ENCODE assay signal across 31 cellular contexts in genomic region chr1:170791941-170792340, GRCh38.
DNase-seq lines count a peak whose midpoint lies in the region; ATAC-seq and TF ChIP-seq lines count a peak whose summit lies in the region.
"Had no signal": no experiment of that assay in that cellular context is flagged by ENCODE, and none has a peak within 500 bp of the region (broad histone marks: within the 10 kb centered on the region; RNA-seq: fewer than 3 reads in every experiment).

No MANE protein-coding gene starts in this region.

- no peak for ATAC-seq in GM18868 (IDR thresholded peaks at IDR 0.05; ENCODE audit: unreplicated experiment)
- ATAC-seq: activated T-cell treated with anti-CD3 and anti-CD28 coated beads, Interleukin-2, amount 50 U/mL, for 4 hours; CD8-positive, alpha-beta T cell; HCT116; heart left ventricle; HepG2; left ventricle myocardium superior; right lobe of liver had no signal

- no peaks in the 10 kb centered on the region for H3K4me1 ChIP-seq in Peyer's patch
- H3K4me1 ChIP-seq: right lobe of liver, SJSA1 had no signal

- DNase-seq in BJ (ENCODE audit: low read depth): peak; percentile 33
- DNase-seq in NCI-H82 treated with DMSO at 0.1 percent for 48 hours (lab: John Stamatoyannopoulos, UW; ENCODE audit: unreplicated experiment): peak; percentile 33
- peak; percentile 87 for DNase-seq in fibroblast of peridontal ligament (ENCODE audit: extremely low read depth)
- DNase-seq in stromal cell of bone marrow (ENCODE audit: low read depth): peak; percentile 54
- DNase-seq in Peyer's patch: no peak
- no peak for DNase-seq in Kasumi-1 (lab: John Stamatoyannopoulos, UW)
- no peak for DNase-seq in stimulated activated CD4-positive, alpha-beta T cell treated with anti-CD3 and anti-CD28 coated beads, Interleukin-2, amount 100 ng/mL, for 48 hours
- DNase-seq: activated gamma-delta T cell treated with Interleukin-2 at 50 U/mL for 16 hours; activated T-cell treated with anti-CD3 and anti-CD28 coated beads, Interleukin-2, amount 50 U/mL, for 4 hours; caudate nucleus; CD8-positive, alpha-beta T cell; effector memory CD4-positive, alpha-beta T cell; foreskin melanocyte; heart left ventricle; Karpas-422; kidney; left ventricle myocardium superior; mesendoderm; MV-4-11; NCI-H146; NCI-H345; NCI-H774; right lobe of liver; RPMI8226; stimulated activated CD4-positive, alpha-beta T cell treated with anti-CD3 and anti-CD28 coated beads, Interleukin-4, amount 100 ng/mL, for 24 hours had no signal

- H3K4me3 ChIP-seq in BJ (ENCODE audit: low read depth, low read length): no peak overlapping the region
- H3K4me3 ChIP-seq in Peyer's patch: no peak overlapping the region
- H3K4me3 ChIP-seq: coronary artery, heart left ventricle, right lobe of liver, SJSA1 had no signal

- no peak overlapping the region for H3K27ac ChIP-seq in Peyer's patch
- H3K27ac ChIP-seq: coronary artery, epithelial cell of prostate, heart left ventricle, right lobe of liver, SJSA1 had no signal

- TF ChIP-seq CTCF in BJ (IDR thresholded peaks at IDR 0.05; ENCODE audit: insufficient read depth, low read depth, low read length) (no peak), Peyer's patch (IDR thresholded peaks at IDR 0.05) (no peak)

- no peaks in the 10 kb centered on the region for H3K9me3 ChIP-seq in Peyer's patch
- H3K9me3 ChIP-seq: heart left ventricle, right lobe of liver, SJSA1 had no signal

- POLR2A ChIA-PET in BJ (lab: Charles Lee): no interaction called here

- CTCF ChIA-PET in BJ (lab: Yijun Ruan, JAX): no interaction called here

- H3K36me3 ChIP-seq in BJ (ENCODE audit: control insufficient read depth, insufficient read depth, low read length) (no peaks in the 10 kb centered on the region), Peyer's patch (no peaks in the 10 kb centered on the region)
- H3K36me3 ChIP-seq: heart left ventricle, right lobe of liver, SJSA1 had no signal

- H3K27me3 ChIP-seq in BJ (ENCODE audit: control insufficient read depth, insufficient read depth, low read length) (no peaks in the 10 kb centered on the region), Peyer's patch (no peaks in the 10 kb centered on the region)
- H3K27me3 ChIP-seq: heart left ventricle, right lobe of liver, SJSA1 had no signal

- no peak for TF ChIP-seq POLR2A in Peyer's patch (IDR thresholded peaks at IDR 0.05)

Comparison
In these comparisons a context has a peak if more than half of its experiments do, and no peak if none do; other contexts are left out.
1. DNase-seq: peak in BJ (single experiment), NCI-H82 treated with DMSO at 0.1 percent for 48 hours (single experiment), fibroblast of peridontal ligament (single experiment) and stromal cell of bone marrow (single experiment); none in Peyer's patch (0 of 3), Kasumi-1 (0 of 2) and stimulated activated CD4-positive, alpha-beta T cell treated with anti-CD3 and anti-CD28 coated beads, Interleukin-2, amount 100 ng/mL, for 48 hours (0 of 2).